ENCODE assay signal across 18 cellular contexts in genomic region chr2:120299024-120299423, GRCh38. TPM values are rescaled to one million over a fixed set of nuclear protein-coding genes. Genes with fewer than 3 reads are reported as not detected.
DNase-seq lines count a peak whose midpoint lies in the region; ATAC-seq, FAIRE-seq and TF ChIP-seq lines count a peak whose summit lies in the region.
"Had no signal": no experiment of that assay in that cellular context is flagged by ENCODE, and none has a peak within 500 bp of the region (broad histone marks: within the 10 kb centered on the region; RNA-seq: fewer than 3 reads in every experiment).

No MANE protein-coding gene starts in this region.

- no peaks in the 10 kb centered on the region for H3K79me2 ChIP-seq in osteoblast (ENCODE audit: insufficient read depth, low read length)

- no peak overlapping the region for H3K4me2 ChIP-seq in osteoblast (ENCODE audit: insufficient read depth, low read length)
- H3K4me2 ChIP-seq: BLaER1 had no signal

- TF ChIP-seq CTCF in kidney (IDR thresholded peaks at IDR 0.05; ENCODE audit: borderline replicate concordance, extremely low read depth, insufficient read depth) (no peak), osteoblast (IDR thresholded peaks at IDR 0.05; ENCODE audit: extremely low read depth, low read depth, low read length) (no peak), esophagus muscularis mucosa (IDR thresholded peaks at IDR 0.05) (no peak)

- WGBS in esophagus muscularis mucosa: 99% methylated on average over 9 of the region's 9 CpGs

- no peak overlapping the region for H3K9ac ChIP-seq in kidney (ENCODE audit: low read length in 2 of 2)
- H3K9ac ChIP-seq: BLaER1, GM23248 had no signal

- ATAC-seq in activated T-cell treated with anti-CD3 and anti-CD28 coated beads, Interleukin-2, amount 50 U/mL, for 72 hours (replicated peaks in 1 of 2): no peak
- no peak for ATAC-seq in HG02571 (IDR thresholded peaks at IDR 0.05; ENCODE audit: unreplicated experiment)
- ATAC-seq: GM12878, HepG2 had no signal

- H3K4me1 Mint-ChIP-seq in activated T-cell treated with anti-CD3 and anti-CD28 coated beads, Interleukin-2, amount 50 U/mL, for 72 hours (ENCODE audit: low read depth): peaks cover 12% of the 10 kb centered on the region
- H3K4me1 Mint-ChIP-seq in activated T-cell treated with anti-CD3 and anti-CD28 coated beads, Interleukin-2, amount 50 U/mL, for 24 hours (ENCODE audit: low read depth): peaks cover 7% of the 10 kb centered on the region

- H2AFZ ChIP-seq in osteoblast (ENCODE audit: low read length): no peak overlapping the region
- H2AFZ ChIP-seq: GM23248 had no signal

- no peak for TF ChIP-seq EP300 in esophagus muscularis mucosa (IDR thresholded peaks at IDR 0.05)

- no peaks in the 10 kb centered on the region for H3K27me3 ChIP-seq in osteoblast (ENCODE audit: insufficient read depth, low read length)
- no peaks in the 10 kb centered on the region for H3K27me3 ChIP-seq in esophagus muscularis mucosa
- H3K27me3 ChIP-seq: BLaER1 had no signal

- H3K4me3 ChIP-seq in kidney (ENCODE audit: low read length in 2 of 2): no peak overlapping the region
- H3K4me3 ChIP-seq in osteoblast (ENCODE audit: insufficient read depth, low read length): no peak overlapping the region
- H3K4me3 ChIP-seq in esophagus muscularis mucosa: no peak overlapping the region
- H3K4me3 ChIP-seq: BLaER1, GM12878, GM23248 had no signal

- H4K20me1 ChIP-seq in osteoblast (ENCODE audit: insufficient read depth, low read length): no peaks in the 10 kb centered on the region
- H4K20me1 ChIP-seq: BLaER1 had no signal

- no peak overlapping the region for H3K27ac ChIP-seq in kidney (ENCODE audit: low read depth in 2 of 2, low read length in 2 of 2)
- H3K27ac ChIP-seq in osteoblast (ENCODE audit: low read depth, low read length): no peak overlapping the region
- H3K27ac ChIP-seq in esophagus muscularis mucosa (replicated peaks in 1 of 4): no peak overlapping the region
- H3K27ac ChIP-seq: BLaER1 had no signal

- H3K36me3 ChIP-seq in kidney (ENCODE audit: control insufficient read depth in 1 of 2, insufficient read depth in 2 of 2, low read length in 2 of 2): peaks cover 8 to 14% of the 10 kb centered on the region in 2 donors
- peaks cover 35% of the 10 kb centered on the region for H3K36me3 ChIP-seq in osteoblast (ENCODE audit: insufficient read depth, low read length)
- peaks cover 15 to 93% (median 62%) of the 10 kb centered on the region in 4 donors for H3K36me3 ChIP-seq in esophagus muscularis mucosa

- H3K4me3 Mint-ChIP-seq in activated T-cell treated with anti-CD3 and anti-CD28 coated beads, Interleukin-2, amount 50 U/mL, for 72 hours: no peak overlapping the region
- no peak overlapping the region for H3K4me3 Mint-ChIP-seq in activated T-cell treated with anti-CD3 and anti-CD28 coated beads, Interleukin-2, amount 50 U/mL, for 24 hours
- H3K4me3 Mint-ChIP-seq: CD8-positive, alpha-beta memory T cell had no signal

- H3K9me3 Mint-ChIP-seq in activated T-cell treated with anti-CD3 and anti-CD28 coated beads, Interleukin-2, amount 50 U/mL, for 72 hours: no peaks in the 10 kb centered on the region
- no peaks in the 10 kb centered on the region for H3K9me3 Mint-ChIP-seq in activated T-cell treated with anti-CD3 and anti-CD28 coated beads, Interleukin-2, amount 50 U/mL, for 24 hours
- H3K9me3 Mint-ChIP-seq: CD8-positive, alpha-beta memory T cell had no signal

- no peak for FAIRE-seq in kidney (lab: Jason Lieb, UNC)
- FAIRE-seq: GM12878, GM18507, HepG2, HTR-8/SVneo had no signal

- H3K4me1 ChIP-seq in kidney (ENCODE audit: control insufficient read depth in 1 of 2, insufficient read depth in 1 of 2, low read depth in 1 of 2, low read length in 2 of 2): no peaks in the 10 kb centered on the region
- peaks cover 5% of the 10 kb centered on the region for H3K4me1 ChIP-seq in osteoblast (ENCODE audit: insufficient read depth, low read length)
- no peaks in the 10 kb centered on the region for H3K4me1 ChIP-seq in esophagus muscularis mucosa
- H3K4me1 ChIP-seq: Caco-2 had no signal

- no peak for TF ChIP-seq POLR2A in esophagus muscularis mucosa (IDR thresholded peaks at IDR 0.05; ENCODE audit: low read depth)

- DNase-seq in activated T-cell treated with anti-CD3 and anti-CD28 coated beads, Interleukin-2, amount 50 U/mL, for 72 hours: no peak
- no peak for DNase-seq in activated T-cell treated with anti-CD3 and anti-CD28 coated beads, Interleukin-2, amount 50 U/mL, for 24 hours
- peak; percentile 31 for DNase-seq in kidney
- peak; percentile 30 for DNase-seq in osteoblast (ENCODE audit: insufficient read length, low spot score, missing footprints)
- no peak for DNase-seq in esophagus muscularis mucosa (ENCODE audit: extremely low spot score)
- no peak for DNase-seq in NCI-H774 (lab: John Stamatoyannopoulos, UW)
- DNase-seq: 8988T; AML-193; Caco-2; CD8-positive, alpha-beta memory T cell; GM23248; H7 had no signal

- peaks cover 5% of the 10 kb centered on the region for H3K27me3 Mint-ChIP-seq in activated T-cell treated with anti-CD3 and anti-CD28 coated beads, Interleukin-2, amount 50 U/mL, for 72 hours (ENCODE audit: low read depth)
- no peaks in the 10 kb centered on the region for H3K27me3 Mint-ChIP-seq in activated T-cell treated with anti-CD3 and anti-CD28 coated beads, Interleukin-2, amount 50 U/mL, for 24 hours
- H3K27me3 Mint-ChIP-seq: CD8-positive, alpha-beta memory T cell had no signal

- H3K27ac Mint-ChIP-seq in activated T-cell treated with anti-CD3 and anti-CD28 coated beads, Interleukin-2, amount 50 U/mL, for 72 hours: peak overlapping the region; percentile 9
- H3K27ac Mint-ChIP-seq in activated T-cell treated with anti-CD3 and anti-CD28 coated beads, Interleukin-2, amount 50 U/mL, for 24 hours: no peak overlapping the region
- H3K27ac Mint-ChIP-seq: CD8-positive, alpha-beta memory T cell had no signal

- intact Hi-C loops in kidney (cut with DNase I) (no loop called here), esophagus muscularis mucosa (cut with DNase I) (no loop called here)

- H3K36me3 Mint-ChIP-seq in activated T-cell treated with anti-CD3 and anti-CD28 coated beads, Interleukin-2, amount 50 U/mL, for 72 hours (ENCODE audit: insufficient read depth in 2 of 2): peaks cover 5 to 7% of the 10 kb centered on the region in 2 donors
- H3K36me3 Mint-ChIP-seq in activated T-cell treated with anti-CD3 and anti-CD28 coated beads, Interleukin-2, amount 50 U/mL, for 24 hours (ENCODE audit: low read depth): peaks cover 46% of the 10 kb centered on the region

- H3K9me3 ChIP-seq in kidney (ENCODE audit: control insufficient read depth in 1 of 2, low read length in 2 of 2) (no peaks in the 10 kb centered on the region), osteoblast (ENCODE audit: low read depth, low read length) (no peaks in the 10 kb centered on the region), esophagus muscularis mucosa (no peaks in the 10 kb centered on the region)
- H3K9me3 ChIP-seq: BLaER1, Caco-2 had no signal

RNA-seq across cellular contexts. Expression of gene RALB, which starts 46.4 kb away (rescaled TPM):
- 10 to 100 TPM; 52.9 to 53.1 TPM for total RNA-seq in activated T-cell treated with anti-CD3 and anti-CD28 coated beads, Interleukin-2, amount 50 U/mL, for 72 hours
- 64.5 TPM for total RNA-seq in kidney
- 58.5 TPM for polyA plus RNA-seq in kidney (ENCODE audit: insufficient read depth, low read depth, low replicate concordance)
- total RNA-seq in osteoblast: 48.5 and 48.6 TPM in 2 replicates
- 10 to 100 TPM; 41.5 to 59.1 (median 54.4) TPM for total RNA-seq in esophagus muscularis mucosa

RNA-seq across cellular contexts. Expression of gene INHBB, which starts 46.9 kb away (rescaled TPM):
- not detected for total RNA-seq in activated T-cell treated with anti-CD3 and anti-CD28 coated beads, Interleukin-2, amount 50 U/mL, for 72 hours
- 3.7 TPM for total RNA-seq in kidney
- polyA plus RNA-seq in kidney (ENCODE audit: insufficient read depth, low read depth, low replicate concordance): 0.49 TPM
- total RNA-seq in osteoblast: under 0.01 and 0.29 TPM in 2 replicates
- 10 to 100 TPM in 1 of 4 donors, 1 to 10 TPM in 3; 1.2 to 13.9 (median 7.2) TPM for total RNA-seq in esophagus muscularis mucosa
- total RNA-seq: CD8-positive, alpha-beta memory T cell had no signal
- polyA plus RNA-seq: CD8-positive, alpha-beta memory T cell; GM12878 had no signal

Comparison
In these comparisons a context has a peak if more than half of its experiments do, and no peak if none do; other contexts are left out.
1. DNase-seq: peak in kidney (single experiment) and osteoblast (single experiment); none in activated T-cell treated with anti-CD3 and anti-CD28 coated beads, Interleukin-2, amount 50 U/mL, for 72 hours (0 of 2), activated T-cell treated with anti-CD3 and anti-CD28 coated beads, Interleukin-2, amount 50 U/mL, for 24 hours (single experiment), esophagus muscularis mucosa (single experiment) and NCI-H774 (single experiment).